ENCODE assay signal across 8 cellular contexts in genomic region chr5:172860520-172861443, GRCh38. TPM values are rescaled to one million over a fixed set of nuclear protein-coding genes. Genes with fewer than 3 reads are reported as not detected.
DNase-seq lines count a peak whose midpoint lies in the region; ATAC-seq, FAIRE-seq and TF ChIP-seq lines count a peak whose summit lies in the region.

No MANE protein-coding gene starts in this region.

- H4K91ac ChIP-seq in H1 (replicated peaks; ENCODE audit: insufficient read length, low read length) (no peak overlapping the region), mesenchymal stem cell (ENCODE audit: low read length) (peak overlapping the region; percentile 77)

- intact Hi-C loops in A673 (cut with micrococcal nuclease; ENCODE audit: unreplicated experiment): no loop called here

- H3K27me3 Mint-ChIP-seq in activated CD4-positive, alpha-beta T cell treated with anti-CD3 and anti-CD28 coated beads, Interleukin-2, amount 10 ng/mL, durations not matched to agents 7 days and 5 days: no peaks in the 10 kb centered on the region

- no peak overlapping the region for H4K5ac ChIP-seq in H1 (ENCODE audit: insufficient read length, low read depth, low read length)

- H2BK12ac ChIP-seq in H1 (ENCODE audit: low read depth, low read length): no peak overlapping the region
- peak overlapping the region; percentile 3 to 33 for H2BK12ac ChIP-seq in mesenchymal stem cell (ENCODE audit: low read length in 2 of 2)

- H4K8ac ChIP-seq in H1 (ENCODE audit: extremely low read depth, insufficient read depth, low read length): peak overlapping the region; percentile 41; the same call in 1 of the 2 replicates
- H4K8ac ChIP-seq in mesenchymal stem cell (ENCODE audit: low read length): peak overlapping the region; percentile 1

- no peak overlapping the region for H3K27ac Mint-ChIP-seq in activated CD4-positive, alpha-beta T cell treated with anti-CD3 and anti-CD28 coated beads, Interleukin-2, amount 10 ng/mL, durations not matched to agents 7 days and 5 days

- H3K36me3 ChIP-seq in H1 (ENCODE audit: control insufficient read depth in 2 of 4, insufficient read depth in 4 of 4, low read length in 3 of 4): no peaks in the 10 kb centered on the region
- H3K36me3 ChIP-seq in mesenchymal stem cell (ENCODE audit: control insufficient read depth in 1 of 2, insufficient read depth in 2 of 2, low read depth in 1 of 2, low read length in 2 of 2): peaks cover 14 to 23% of the 10 kb centered on the region in 2 experiments
- no peaks in the 10 kb centered on the region for H3K36me3 ChIP-seq in thoracic aorta
- H3K36me3 ChIP-seq in A673 (ENCODE audit: insufficient read depth, low read length, poor library complexity, severe bottlenecking): no peaks in the 10 kb centered on the region

- no peak overlapping the region for H2BK20ac ChIP-seq in H1 (ENCODE audit: low read length)

- peaks cover 17 to 32% of the 10 kb centered on the region in 2 experiments for H4K20me1 ChIP-seq in H1 (replicated peaks in 1 of 2; ENCODE audit: control insufficient read depth in 1 of 2, insufficient read depth in 2 of 2, low read length in 2 of 2)

- H3K4me3 Mint-ChIP-seq in activated CD4-positive, alpha-beta T cell treated with anti-CD3 and anti-CD28 coated beads, Interleukin-2, amount 10 ng/mL, durations not matched to agents 7 days and 5 days: no peak overlapping the region

- H3K56ac ChIP-seq in H1 (replicated peaks; ENCODE audit: insufficient read length, low read depth, low read length): no peak overlapping the region

- peaks cover 39% of the 10 kb centered on the region for H3K79me1 ChIP-seq in H1 (ENCODE audit: low read depth, low read length)
- H3K79me1 ChIP-seq in mesenchymal stem cell (replicated peaks; ENCODE audit: low read length, poor library complexity, severe bottlenecking): peaks cover 25% of the 10 kb centered on the region

- H2BK5ac ChIP-seq in H1 (ENCODE audit: low read depth, low read length): no peak overlapping the region
- no peak overlapping the region for H2BK5ac ChIP-seq in mesenchymal stem cell (ENCODE audit: low read depth, low read length, poor library complexity, severe bottlenecking)

- H3K4me3 ChIP-seq in H1 (ENCODE audit: extremely low read depth in 1 of 4, insufficient read depth in 2 of 4, low read depth in 3 of 4, low read length in 4 of 4): no peak overlapping the region
- peak overlapping the region in 1 of 2 experiments; percentile 62 for H3K4me3 ChIP-seq in mesenchymal stem cell (ENCODE audit: insufficient read depth in 1 of 2, low read depth in 1 of 2, low read length in 2 of 2)
- H3K4me3 ChIP-seq in thoracic aorta: peak overlapping the region; percentile 60
- no peak overlapping the region for H3K4me3 ChIP-seq in A673 (ENCODE audit: low read depth, low read length, poor library complexity, severe bottlenecking)

- WGBS in H1 (ENCODE audit: extremely low coverage in 1 of 2, insufficient coverage in 1 of 2, insufficient read length in 1 of 2, insufficient replicate concordance in 2 of 2, low coverage in 1 of 2, low lambda C conversion rate in 2 of 2, missing lambda C conversion rate in 1 of 2), 2 experiments: 95% methylated on average over 24 of the region's 24 CpGs; no CpG with 5 or more reads in 1 of the 2 experiments
- WGBS in mesenchymal stem cell: 91% methylated on average over 24 of the region's 24 CpGs

- H3K9me3 Mint-ChIP-seq in activated CD4-positive, alpha-beta T cell treated with anti-CD3 and anti-CD28 coated beads, Interleukin-2, amount 10 ng/mL, durations not matched to agents 7 days and 5 days: no peaks in the 10 kb centered on the region

- H3K4me1 ChIP-seq in H1 (replicated peaks in 1 of 4; ENCODE audit: control insufficient read depth in 3 of 4, insufficient read depth in 4 of 4, low read length in 3 of 4) (peaks cover 0 to 3% (median under 1%) of the 10 kb centered on the region in 4 experiments; a peak in 3 of 7 replicates), mesenchymal stem cell (ENCODE audit: control insufficient read depth, insufficient read depth, low read depth, low read length) (peaks cover 42% of the 10 kb centered on the region), thoracic aorta (ENCODE audit: control insufficient read depth in 1 of 2, low read depth in 2 of 2) (peaks cover 49 to 89% of the 10 kb centered on the region in 2 donors), A673 (ENCODE audit: insufficient read depth, low read length, poor library complexity, severe bottlenecking) (no peaks in the 10 kb centered on the region)

- H3K36me3 Mint-ChIP-seq in activated CD4-positive, alpha-beta T cell treated with anti-CD3 and anti-CD28 coated beads, Interleukin-2, amount 10 ng/mL, durations not matched to agents 7 days and 5 days (ENCODE audit: low read depth): no peaks in the 10 kb centered on the region

- no peak overlapping the region for H3K18ac ChIP-seq in H1 (ENCODE audit: extremely low read depth, low read length)
- H3K18ac ChIP-seq in mesenchymal stem cell (ENCODE audit: low read depth in 1 of 2, low read length in 2 of 2): peak overlapping the region; percentile 29 to 67

- TF ChIP-seq CTCF in H1 (IDR thresholded peaks at IDR 0.05; ENCODE audit: control extremely low read depth in 1 of 3, insufficient read depth in 1 of 3, low read depth in 1 of 3, low read length in 3 of 3) (no peak), thoracic aorta (IDR thresholded peaks at IDR 0.05) (no peak), A673 (conservative IDR thresholded peaks at IDR 0.05; ENCODE audit: low read depth, low read length) (no peak)

- no TSS peak for BruUV-seq in A673 (replicated peaks; lab: Mats Ljungman, UMichigan)

- TF ChIP-seq RAD21 in H1 (IDR thresholded peaks at IDR 0.05 in 1 of 2, conservative IDR thresholded peaks at IDR 0.05 in 1 of 2; ENCODE audit: low read depth in 2 of 2, low read length in 2 of 2): no peak

- POLR2A ChIA-PET in H1 (lab: Charles Lee; ENCODE audit: partially characterized antibody): interaction anchor here (1.3 kb wide), 1 partner anchor 12 kb away, joined by 5 read pairs; no protein-coding TSS in a partner anchor
- POLR2A ChIA-PET in activated CD4-positive, alpha-beta T cell treated with anti-CD3 and anti-CD28 coated beads, Interleukin-2, amount 10 ng/mL, durations not matched to agents 7 days and 5 days (lab: Charles Lee): no interaction called here
- POLR2A ChIA-PET in A673 (lab: Charles Lee; ENCODE audit: low non-redundant PET): no interaction called here

- peak; percentile 71 for ATAC-seq in thoracic aorta (ENCODE audit: insufficient number of reproducible peaks, low FRiP score, low read depth)

- H2BK120ac ChIP-seq in H1 (replicated peaks; ENCODE audit: low read depth, low read length) (no peak overlapping the region), mesenchymal stem cell (ENCODE audit: low read depth, low read length) (no peak overlapping the region)

- H3K23me2 ChIP-seq in H1 (ENCODE audit: low read depth, low read length): no peaks in the 10 kb centered on the region; the same call in 1 of the 2 replicates

- H3K9me3 ChIP-seq in H1 (ENCODE audit: insufficient read depth in 2 of 2, low read depth in 1 of 2, low read length in 1 of 2): no peaks in the 10 kb centered on the region
- no peaks in the 10 kb centered on the region for H3K9me3 ChIP-seq in mesenchymal stem cell (ENCODE audit: control insufficient read depth, low read length)
- H3K9me3 ChIP-seq in thoracic aorta: no peaks in the 10 kb centered on the region
- no peaks in the 10 kb centered on the region for H3K9me3 ChIP-seq in A673 (ENCODE audit: low read depth, low read length, poor library complexity, severe bottlenecking)

- peaks cover 0 to 61% of the 10 kb centered on the region in 2 experiments; a peak in 2 of 4 replicates for H3K79me2 ChIP-seq in H1 (ENCODE audit: control insufficient read depth in 1 of 2, insufficient read depth in 2 of 2, low read length in 2 of 2)

- peaks cover 8% of the 10 kb centered on the region for H3K4me1 Mint-ChIP-seq in activated CD4-positive, alpha-beta T cell treated with anti-CD3 and anti-CD28 coated beads, Interleukin-2, amount 10 ng/mL, durations not matched to agents 7 days and 5 days

- no peak overlapping the region for H2AK5ac ChIP-seq in H1 (ENCODE audit: low read depth, low read length)
- peak overlapping the region; percentile 63 for H2AK5ac ChIP-seq in mesenchymal stem cell (ENCODE audit: low read length, severe bottlenecking)

- TF ChIP-seq POLR2A in H1 (IDR thresholded peaks at IDR 0.05; ENCODE audit: control extremely low read depth in 1 of 2, low read depth in 2 of 2, low read length in 2 of 2): no peak

- no peak for FAIRE-seq in H1 (lab: Jason Lieb, UNC)

- no peak overlapping the region; the same call in 1 of the 2 replicates for H3K27ac ChIP-seq in H1 (ENCODE audit: low read depth, low read length)
- peak overlapping the region; percentile 11 for H3K27ac ChIP-seq in mesenchymal stem cell (ENCODE audit: low read length, poor library complexity, severe bottlenecking)
- H3K27ac ChIP-seq in thoracic aorta: peak overlapping the region; percentile 97 to 100
- no peak overlapping the region for H3K27ac ChIP-seq in A673 (ENCODE audit: low read depth, low read length, poor library complexity, severe bottlenecking)

- H3K14ac ChIP-seq in H1 (ENCODE audit: insufficient read length) (no peak overlapping the region), mesenchymal stem cell (ENCODE audit: low read length in 2 of 2) (peak overlapping the region in 1 of 2 experiments; percentile 85)

- H3K23ac ChIP-seq in H1 (ENCODE audit: insufficient read length): no peak overlapping the region
- peak overlapping the region in 1 of 2 experiments; percentile 40 for H3K23ac ChIP-seq in mesenchymal stem cell (ENCODE audit: low read length in 2 of 2)

- H3K4ac ChIP-seq in H1 (replicated peaks; ENCODE audit: insufficient read length, low read depth, low read length) (no peak overlapping the region), mesenchymal stem cell (ENCODE audit: low read depth in 1 of 2, low read length in 2 of 2) (peak overlapping the region; percentile 37 to 48)

- DNase-seq in NCI-H2196 treated with DMSO at 0.1 percent for 48 hours (lab: John Stamatoyannopoulos, UW; ENCODE audit: unreplicated experiment) (peak; percentile 71), H1 (ENCODE audit: low read depth in 1 of 2, low spot score in 2 of 2) (no peak), mesenchymal stem cell (no peak), thoracic aorta (ENCODE audit: low spot score) (peak; percentile 86), A673 (ENCODE audit: low spot score) (no peak), SHP77 treated with DMSO at 0.1 percent for 48 hours (lab: John Stamatoyannopoulos, UW) (no peak)
- no peak for DNase-seq in stimulated activated CD4-positive, alpha-beta T cell treated with anti-CD3 and anti-CD28 coated beads, Interleukin-1b, Interleukin-23, amount 100 ng/mL, for 48 hours
- no peak for DNase-seq in activated CD4-positive, alpha-beta T cell treated with anti-CD3 and anti-CD28 coated beads, Interleukin-2, amount 10 ng/mL, durations not matched to agents 7 days and 5 days

- no peak for TF ChIP-seq EP300 in H1 (IDR thresholded peaks at IDR 0.05; ENCODE audit: borderline replicate concordance in 1 of 2, low read depth in 2 of 2, low read length in 2 of 2)

- no peak overlapping the region for H3K4me2 ChIP-seq in H1 (ENCODE audit: insufficient read depth in 1 of 2, low read depth in 2 of 2, low read length in 2 of 2)
- H3K4me2 ChIP-seq in mesenchymal stem cell (ENCODE audit: low read length, poor library complexity, severe bottlenecking): no peak overlapping the region

- H2BK15ac ChIP-seq in H1 (ENCODE audit: low read length) (no peak overlapping the region), mesenchymal stem cell (ENCODE audit: low read depth, poor library complexity, severe bottlenecking) (peak overlapping the region; percentile 9)

- H3K27me3 ChIP-seq in H1 (replicated peaks in 1 of 4; ENCODE audit: control insufficient read depth in 3 of 4, extremely low read depth in 1 of 4, insufficient read depth in 3 of 4, low read length in 3 of 4): no peaks in the 10 kb centered on the region; a peak in 1 of 7 replicates
- no peaks in the 10 kb centered on the region for H3K27me3 ChIP-seq in mesenchymal stem cell (ENCODE audit: control insufficient read depth in 1 of 2, insufficient read depth in 1 of 2, low read length in 2 of 2)
- H3K27me3 ChIP-seq in thoracic aorta (replicated peaks; ENCODE audit: insufficient read depth): no peaks in the 10 kb centered on the region
- no peaks in the 10 kb centered on the region for H3K27me3 ChIP-seq in A673 (replicated peaks; ENCODE audit: insufficient read depth, low read depth, low read length, poor library complexity)

- no peak overlapping the region for H3K9ac ChIP-seq in H1 (replicated peaks in 1 of 4; ENCODE audit: extremely low read depth in 1 of 4, low read depth in 3 of 4, low read length in 3 of 4)
- peak overlapping the region; percentile 81 for H3K9ac ChIP-seq in mesenchymal stem cell (ENCODE audit: low read length)

- H2AFZ ChIP-seq in H1 (ENCODE audit: low read length) (no peak overlapping the region), mesenchymal stem cell (ENCODE audit: low read depth, low read length) (no peak overlapping the region)

- CTCF ChIA-PET in H1 (lab: Charles Lee; ENCODE audit: partially characterized antibody) (interaction anchor here (0.7 to 4.9 kb wide), 6 partner anchors 9 to 146 kb away, joined by 3 to 17 read pairs (median 4); no protein-coding TSS in a partner anchor), A673 (lab: Charles Lee) (no interaction called here)
- CTCF ChIA-PET in activated CD4-positive, alpha-beta T cell treated with anti-CD3 and anti-CD28 coated beads, Interleukin-2, amount 10 ng/mL, durations not matched to agents 7 days and 5 days (lab: Charles Lee): interaction anchor here (0.9 to 2.3 kb wide), 2 partner anchors 12 to 24 kb away, joined by 3 to 9 read pairs; no protein-coding TSS in a partner anchor

RNA-seq across cellular contexts. Expression of gene ERGIC1, which starts 26.7 kb away (rescaled TPM):
- total RNA-seq in H1 (2021; fragmentation: NEBNext Ultra II Directional; extraction: Animal tissue kit (Norgen Biotek cat#: 25700)): 95.3 and 96.1 TPM in 2 replicates
- polyA plus RNA-seq in H1 (2011; rRNA removed): 106 and 119 TPM in 2 replicates
- polyA plus RNA-seq in H1 (2011; cell fraction: cytosol; rRNA removed): 98.1 TPM
- 111 TPM for polyA plus RNA-seq in H1 (2011; cell fraction: nucleus; rRNA removed)
- polyA plus RNA-seq in H1 (2012, experiment 1 of 2): 66.7 to 101 TPM (median 89.0 TPM) in 4 replicates
- polyA plus RNA-seq in H1 (2012, experiment 2 of 2): 62.7 TPM
- polyA plus RNA-seq in H1 (2013, experiment 1 of 2): 77.6 TPM
- 91.5 TPM for polyA plus RNA-seq in H1 (2013, experiment 2 of 2)
- polyA minus RNA-seq in H1 (2011; rRNA and poly(A)+ RNA removed): 164 and 223 TPM in 2 replicates
- 56.1 TPM for polyA minus RNA-seq in H1 (2011; cell fraction: cytosol; rRNA and poly(A)+ RNA removed)
- polyA minus RNA-seq in H1 (2011; cell fraction: nucleus; rRNA and poly(A)+ RNA removed): 85.4 TPM
- 143 TPM for polyA plus RNA-seq in mesenchymal stem cell (2013, experiment 1 of 2)
- 140 TPM for polyA plus RNA-seq in mesenchymal stem cell (2013, experiment 2 of 2)
- total RNA-seq in thoracic aorta: 100 to 1,000 TPM; 141 to 230 TPM
- 10 to 100 TPM; 43.4 to 45.0 TPM for total RNA-seq in activated CD4-positive, alpha-beta T cell treated with anti-CD3 and anti-CD28 coated beads, Interleukin-2, amount 10 ng/mL, durations not matched to agents 7 days and 5 days
- 44.2 and 48.7 TPM in 2 replicates for total RNA-seq in A673 (2021)

Comparison
In these comparisons a context has a peak if more than half of its experiments do, and no peak if none do; other contexts are left out.
1. DNase-seq: peak in NCI-H2196 treated with DMSO at 0.1 percent for 48 hours (single experiment) and thoracic aorta (single experiment); none in H1 (0 of 2), mesenchymal stem cell (single experiment), stimulated activated CD4-positive, alpha-beta T cell treated with anti-CD3 and anti-CD28 coated beads, Interleukin-1b, Interleukin-23, amount 100 ng/mL, for 48 hours (single experiment), activated CD4-positive, alpha-beta T cell treated with anti-CD3 and anti-CD28 coated beads, Interleukin-2, amount 10 ng/mL, durations not matched to agents 7 days and 5 days (single experiment), A673 (single experiment) and SHP77 treated with DMSO at 0.1 percent for 48 hours (single experiment).
2. H3K27ac ChIP-seq: peak in mesenchymal stem cell (single experiment) and thoracic aorta (2 of 2); none in H1 (single experiment) and A673 (single experiment).